ENCODE assay signal across 27 cellular contexts in the genomic region with DNA sequence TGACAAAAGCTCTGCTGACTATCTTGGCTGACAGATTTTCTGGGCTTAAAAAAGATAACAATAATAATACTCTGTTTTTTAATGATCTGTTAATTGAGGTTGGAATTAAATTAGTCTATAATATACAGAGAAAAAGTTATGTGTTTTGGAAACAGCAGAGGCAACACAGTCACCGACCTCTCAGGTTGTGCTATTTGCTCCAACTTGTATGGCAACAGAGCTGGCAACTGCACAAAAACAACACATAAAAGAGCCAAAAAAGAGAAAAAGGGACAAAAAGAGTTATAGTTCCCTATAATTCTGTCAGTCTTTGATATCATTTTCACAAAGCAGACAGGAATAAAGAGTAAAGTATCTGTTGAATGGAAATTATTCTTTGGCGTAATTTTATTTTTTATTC.
DNase-seq lines count a peak whose midpoint lies in the region; ATAC-seq and TF ChIP-seq lines count a peak whose summit lies in the region.
"Had no signal": no experiment of that assay in that cellular context is flagged by ENCODE, and none has a peak within 500 bp of the region (broad histone marks: within the 10 kb centered on the region; RNA-seq: fewer than 3 reads in every experiment).

No MANE protein-coding gene starts in this region.

- H3K4me3 ChIP-seq in brain microvascular endothelial cell (ENCODE audit: low read depth, low read length), result no peak overlapping the region
- no peak overlapping the region for H3K4me3 ChIP-seq in fibroblast of the aortic adventitia (ENCODE audit: low read depth, low read length)
- H3K4me3 ChIP-seq in skeletal muscle satellite cell (ENCODE audit: low read length), result peak overlapping the region; percentile 4
- H3K4me3 ChIP-seq: ascending aorta, left ventricle myocardium inferior, prostate gland, right lobe of liver, SJCRH30, stomach had no signal

- H3K27me3 ChIP-seq in brain microvascular endothelial cell (replicated peaks) (no peaks in the 10 kb centered on the region), skeletal muscle satellite cell (ENCODE audit: control insufficient read depth, insufficient read depth, low read length) (no peaks in the 10 kb centered on the region)
- H3K27me3 ChIP-seq: ascending aorta, right lobe of liver, SJCRH30, stomach had no signal

- DNase-seq in EH (ENCODE audit: low read depth) (peak; percentile 45), brain microvascular endothelial cell (peak; percentile 36), fibroblast of the aortic adventitia (ENCODE audit: low read depth) (peak; percentile 52), mucosa of gallbladder (ENCODE audit: low spot score) (no peak)
- DNase-seq: activated CD4-positive, alpha-beta T cell treated with anti-CD3 and anti-CD28 coated beads, Interleukin-2, amount 10 ng/mL, durations not matched to agents 7 days and 5 days; activated gamma-delta T cell; activated T-cell treated with anti-CD3 and anti-CD28 coated beads, Interleukin-2, amount 50 U/mL, for 4 hours; GF-D8; islet precursor cell; left ventricle myocardium inferior; naive thymus-derived CD8-positive, alpha-beta T cell; NCI-H1048; NCI-H2107; NCI-H446; right lobe of liver; SJCRH30; stimulated activated CD4-positive, alpha-beta T cell treated with anti-CD3 and anti-CD28 coated beads, Interleukin-12 subunit alpha, Interleukin-12 subunit beta, amount 100 ng/mL, for 4 hours; stimulated activated CD4-positive, alpha-beta T cell treated with anti-CD3 and anti-CD28 coated beads, Interleukin-4, amount 100 ng/mL, for 1 hour; stomach; T1000 had no signal

- H3K36me3 ChIP-seq in brain microvascular endothelial cell (replicated peaks), result no peaks in the 10 kb centered on the region
- no peaks in the 10 kb centered on the region for H3K36me3 ChIP-seq in skeletal muscle satellite cell (ENCODE audit: insufficient read depth, low read length)
- H3K36me3 ChIP-seq: ascending aorta, left ventricle myocardium inferior, prostate gland, right lobe of liver, SJCRH30, stomach had no signal

- peaks cover 32% of the 10 kb centered on the region for H3K4me1 ChIP-seq in skeletal muscle satellite cell (ENCODE audit: control insufficient read depth, insufficient read depth, low read length)
- H3K4me1 ChIP-seq: ascending aorta, left ventricle myocardium inferior, prostate gland, right lobe of liver, stomach had no signal

- in situ Hi-C loops in brain microvascular endothelial cell (cut with HindIII; ENCODE audit: low pct_ligation_motif_present, low sequenced_read_pairs), result no loop called here

- H3K9me3 ChIP-seq in skeletal muscle satellite cell (replicated peaks; ENCODE audit: low read length), result no peaks in the 10 kb centered on the region
- H3K9me3 ChIP-seq: ascending aorta, left ventricle myocardium inferior, prostate gland, right lobe of liver, SJCRH30, stomach had no signal

- no peak for TF ChIP-seq CTCF in brain microvascular endothelial cell (IDR thresholded peaks at IDR 0.05; ENCODE audit: low read depth, low read length, missing control alignments)
- TF ChIP-seq CTCF in fibroblast of the aortic adventitia (IDR thresholded peaks at IDR 0.05; ENCODE audit: insufficient read depth, low read length), result no peak

- peak overlapping the region; percentile 94 for H3K27ac ChIP-seq in brain microvascular endothelial cell
- H3K27ac ChIP-seq: C4-2B, left ventricle myocardium inferior had no signal

- peak overlapping the region; percentile 46 for H3K4me2 ChIP-seq in skeletal muscle satellite cell (ENCODE audit: low read length)

- ATAC-seq in GM21723 (IDR thresholded peaks at IDR 0.05; ENCODE audit: unreplicated experiment) (no peak), GM19395 (IDR thresholded peaks at IDR 0.05; ENCODE audit: unreplicated experiment) (no peak)
- ATAC-seq: activated T-cell treated with anti-CD3 and anti-CD28 coated beads, Interleukin-2, amount 50 U/mL, for 4 hours; HCT116; naive thymus-derived CD8-positive, alpha-beta T cell had no signal

- peak overlapping the region; percentile 73 for H3K9ac ChIP-seq in skeletal muscle satellite cell (ENCODE audit: low read depth, low read length)
